In genomic region chr19:3762130-3762473, GRCh38 we compare ENCODE assay signal across 1 cellular context.
TF ChIP-seq lines count a peak whose summit lies in the region.

No MANE protein-coding gene starts in this region.

TF ChIP-seq in H1, 55 proteins besides CTCF, POLR2A, EP300 and RAD21:
- TF ChIP-seq ATF3 (IDR thresholded peaks at IDR 0.05; ENCODE audit: insufficient read depth, low read depth, low read length) (no peak), SAP30 (IDR thresholded peaks at IDR 0.05; ENCODE audit: insufficient read depth, insufficient replicate concordance, low read length) (no peak), TAF7 (optimal IDR thresholded peaks at IDR 0.05; ENCODE audit: borderline replicate concordance, low read depth, low read length) (no peak), RXRA (IDR thresholded peaks at IDR 0.05; ENCODE audit: insufficient read depth, low read depth, low read length) (no peak), GTF2F1 (IDR thresholded peaks at IDR 0.05; ENCODE audit: borderline replicate concordance, low read depth, low read length) (no peak), CHD7 (IDR thresholded peaks at IDR 0.05; ENCODE audit: insufficient replicate concordance, low read length) (no peak), SIN3A (conservative IDR thresholded peaks at IDR 0.05 in 1 of 2, IDR thresholded peaks at IDR 0.05 in 1 of 2; ENCODE audit: low read depth in 1 of 2, low read length in 2 of 2) (no peak), MAFK (IDR thresholded peaks at IDR 0.05; ENCODE audit: low read depth, low read length) (no peak), TEAD4 (IDR thresholded peaks at IDR 0.05; ENCODE audit: low read depth, low read length) (no peak), EGR1 (IDR thresholded peaks at IDR 0.05; ENCODE audit: borderline replicate concordance, low read depth, low read length) (no peak), POU5F1 (IDR thresholded peaks at IDR 0.05; ENCODE audit: low read depth, low read length) (no peak), BRCA1 (IDR thresholded peaks at IDR 0.05; ENCODE audit: low read depth, low read length) (no peak)
